9 cellular contexts compared by ENCODE assay signal in the genomic region with DNA sequence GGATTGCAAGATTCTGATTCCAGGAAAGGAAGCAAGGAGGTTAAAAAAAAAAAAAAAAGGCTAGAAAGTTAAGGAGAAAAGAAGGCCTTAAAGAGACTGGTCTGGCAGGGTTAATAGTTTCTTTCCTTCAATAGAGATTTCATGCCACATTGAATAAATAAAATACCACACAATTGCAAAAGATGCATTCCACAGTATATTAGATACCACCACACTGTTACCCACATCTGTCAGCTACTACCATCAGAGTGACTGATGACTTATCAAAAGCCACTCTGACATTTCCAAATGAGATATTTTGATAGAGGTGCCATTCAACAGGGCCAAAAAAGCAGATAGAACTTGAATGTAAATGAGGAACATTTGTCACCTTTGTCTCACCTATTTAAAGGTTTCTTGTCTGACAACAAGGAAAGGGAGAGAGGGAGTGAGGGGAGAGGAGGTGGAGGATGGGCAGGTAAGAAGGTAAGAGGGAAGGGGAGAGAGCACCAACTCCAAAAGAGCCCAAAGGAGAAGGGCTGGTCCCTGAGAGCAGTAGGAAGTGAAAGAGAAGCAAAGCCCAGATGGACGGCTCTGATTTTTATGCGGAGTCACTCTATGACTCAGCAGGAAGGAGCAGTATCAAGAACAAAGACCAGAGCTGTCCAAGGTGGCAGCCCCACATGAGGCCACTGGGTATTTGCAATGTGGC. TPM values are rescaled to one million over a fixed set of nuclear protein-coding genes. Genes with fewer than 3 reads are reported as not detected.
DNase-seq lines count a peak whose midpoint lies in the region; ATAC-seq and TF ChIP-seq lines count a peak whose summit lies in the region.
"Had no signal": no experiment of that assay in that cellular context is flagged by ENCODE, and none has a peak within 500 bp of the region (broad histone marks: within the 10 kb centered on the region; RNA-seq: fewer than 3 reads in every experiment).

No MANE protein-coding gene starts in this region.

- no peak for DNase-seq in activated T-cell treated with anti-CD3 and anti-CD28 coated beads, Interleukin-2, amount 50 U/mL, for 24 hours
- no peak for DNase-seq in activated T-cell treated with anti-CD3 and anti-CD28 coated beads, Interleukin-2, amount 50 U/mL, for 4 hours
- DNase-seq in KBM-7 = peak; percentile 41
- peak; percentile 3 for DNase-seq in activated T-helper 1 cell treated with anti-CD3 and anti-CD28 coated beads, Interleukin-12 subunit alpha, Interleukin-12 subunit beta, Interleukin-2, Interleukin-4 antibody, amounts not matched to agents 30 ng/mL and 10 ng/mL and 1 ng/mL, durations not matched to agents 14 hours and 24 hours and 36 hours (ENCODE audit: low spot score)
- DNase-seq in kidney glomerular epithelial cell (lab: John Stamatoyannopoulos, UW) = peak; percentile 74
- no peak for DNase-seq in activated CD4-positive, CD25-positive, alpha-beta regulatory T cell treated with anti-CD3 and anti-CD28 coated beads, Interleukin-2, amount 50 U/mL, for 72 hours
- DNase-seq in ascending aorta (ENCODE audit: low spot score in 2 of 2) = no peak

- H3K4me3 Mint-ChIP-seq in activated T-cell treated with anti-CD3 and anti-CD28 coated beads, Interleukin-2, amount 50 U/mL, for 24 hours = no peak overlapping the region
- H3K4me3 Mint-ChIP-seq in activated T-cell treated with anti-CD3 and anti-CD28 coated beads, Interleukin-2, amount 50 U/mL, for 4 hours = no peak overlapping the region
- H3K4me3 Mint-ChIP-seq in activated T-helper 1 cell treated with anti-CD3 and anti-CD28 coated beads, Interleukin-12 subunit alpha, Interleukin-12 subunit beta, Interleukin-2, Interleukin-4 antibody, amounts not matched to agents 30 ng/mL and 10 ng/mL and 1 ng/mL, durations not matched to agents 14 hours and 24 hours and 36 hours = no peak overlapping the region

- H3K4me3 ChIP-seq in ascending aorta = no peak overlapping the region
- H3K4me3 ChIP-seq: skin epidermis had no signal

- H3K9me3 ChIP-seq in ascending aorta = no peaks in the 10 kb centered on the region

- H3K27me3 ChIP-seq in ascending aorta = no peaks in the 10 kb centered on the region

- H3K27ac Mint-ChIP-seq in activated T-cell treated with anti-CD3 and anti-CD28 coated beads, Interleukin-2, amount 50 U/mL, for 24 hours = peak overlapping the region; percentile 1
- H3K27ac Mint-ChIP-seq in activated T-helper 1 cell treated with anti-CD3 and anti-CD28 coated beads, Interleukin-12 subunit alpha, Interleukin-12 subunit beta, Interleukin-2, Interleukin-4 antibody, amounts not matched to agents 30 ng/mL and 10 ng/mL and 1 ng/mL, durations not matched to agents 14 hours and 24 hours and 36 hours = no peak overlapping the region

- no peak for ATAC-seq in activated T-cell treated with anti-CD3 and anti-CD28 coated beads, Interleukin-2, amount 50 U/mL, for 4 hours
- no peak for ATAC-seq in HG02970 (IDR thresholded peaks at IDR 0.05; ENCODE audit: low FRiP score, unreplicated experiment)

- no peaks in the 10 kb centered on the region for H3K9me3 Mint-ChIP-seq in activated T-cell treated with anti-CD3 and anti-CD28 coated beads, Interleukin-2, amount 50 U/mL, for 24 hours
- H3K9me3 Mint-ChIP-seq in activated T-cell treated with anti-CD3 and anti-CD28 coated beads, Interleukin-2, amount 50 U/mL, for 4 hours = no peaks in the 10 kb centered on the region
- no peaks in the 10 kb centered on the region for H3K9me3 Mint-ChIP-seq in activated T-helper 1 cell treated with anti-CD3 and anti-CD28 coated beads, Interleukin-12 subunit alpha, Interleukin-12 subunit beta, Interleukin-2, Interleukin-4 antibody, amounts not matched to agents 30 ng/mL and 10 ng/mL and 1 ng/mL, durations not matched to agents 14 hours and 24 hours and 36 hours

- no peaks in the 10 kb centered on the region for H3K4me1 ChIP-seq in ascending aorta

- H3K27me3 Mint-ChIP-seq in activated T-cell treated with anti-CD3 and anti-CD28 coated beads, Interleukin-2, amount 50 U/mL, for 24 hours = peaks cover 5% of the 10 kb centered on the region
- H3K27me3 Mint-ChIP-seq in activated T-cell treated with anti-CD3 and anti-CD28 coated beads, Interleukin-2, amount 50 U/mL, for 4 hours (ENCODE audit: low read depth) = peaks cover 12% of the 10 kb centered on the region
- H3K27me3 Mint-ChIP-seq in activated T-helper 1 cell treated with anti-CD3 and anti-CD28 coated beads, Interleukin-12 subunit alpha, Interleukin-12 subunit beta, Interleukin-2, Interleukin-4 antibody, amounts not matched to agents 30 ng/mL and 10 ng/mL and 1 ng/mL, durations not matched to agents 14 hours and 24 hours and 36 hours (ENCODE audit: insufficient read depth) = peaks cover 16% of the 10 kb centered on the region

- no peak for TF ChIP-seq CTCF in ascending aorta (IDR thresholded peaks at IDR 0.05)

- in situ Hi-C loops in KBM-7 (cut with MboI; ENCODE audit: low pct_unique_long_range_greater_than_20kb, low sequenced_read_pairs) = no loop called here

- peaks cover 3% of the 10 kb centered on the region for H3K4me1 Mint-ChIP-seq in activated T-cell treated with anti-CD3 and anti-CD28 coated beads, Interleukin-2, amount 50 U/mL, for 24 hours (ENCODE audit: low read depth)
- H3K4me1 Mint-ChIP-seq in activated T-cell treated with anti-CD3 and anti-CD28 coated beads, Interleukin-2, amount 50 U/mL, for 4 hours (ENCODE audit: low read depth) = no peaks in the 10 kb centered on the region
- H3K4me1 Mint-ChIP-seq in activated T-helper 1 cell treated with anti-CD3 and anti-CD28 coated beads, Interleukin-12 subunit alpha, Interleukin-12 subunit beta, Interleukin-2, Interleukin-4 antibody, amounts not matched to agents 30 ng/mL and 10 ng/mL and 1 ng/mL, durations not matched to agents 14 hours and 24 hours and 36 hours (ENCODE audit: low read depth) = peaks cover 7% of the 10 kb centered on the region

- H3K36me3 Mint-ChIP-seq in activated T-cell treated with anti-CD3 and anti-CD28 coated beads, Interleukin-2, amount 50 U/mL, for 24 hours (ENCODE audit: low read depth) = no peaks in the 10 kb centered on the region
- H3K36me3 Mint-ChIP-seq in activated T-cell treated with anti-CD3 and anti-CD28 coated beads, Interleukin-2, amount 50 U/mL, for 4 hours (ENCODE audit: insufficient read depth) = no peaks in the 10 kb centered on the region
- H3K36me3 Mint-ChIP-seq in activated T-helper 1 cell treated with anti-CD3 and anti-CD28 coated beads, Interleukin-12 subunit alpha, Interleukin-12 subunit beta, Interleukin-2, Interleukin-4 antibody, amounts not matched to agents 30 ng/mL and 10 ng/mL and 1 ng/mL, durations not matched to agents 14 hours and 24 hours and 36 hours (ENCODE audit: low read depth) = no peaks in the 10 kb centered on the region

- intact Hi-C loops in activated T-helper 1 cell treated with anti-CD3 and anti-CD28 coated beads, Interleukin-12 subunit alpha, Interleukin-12 subunit beta, Interleukin-2, Interleukin-4 antibody, amounts not matched to agents 30 ng/mL and 10 ng/mL and 1 ng/mL, durations not matched to agents 14 hours and 24 hours and 36 hours (cut with micrococcal nuclease) = no loop called here
- intact Hi-C loops in ascending aorta (cut with DNase I) = no loop called here

- H3K36me3 ChIP-seq in ascending aorta = no peaks in the 10 kb centered on the region

- H3K27ac ChIP-seq in ascending aorta = no peak overlapping the region
- H3K27ac ChIP-seq: skin epidermis had no signal

RNA-seq across cellular contexts. Expression of a gene that starts 38.3 kb away (rescaled TPM):
- not detected for total RNA-seq in activated T-cell treated with anti-CD3 and anti-CD28 coated beads, Interleukin-2, amount 50 U/mL, for 4 hours
- not detected in 2 replicates for total RNA-seq in activated T-helper 1 cell treated with anti-CD3 and anti-CD28 coated beads, Interleukin-12 subunit alpha, Interleukin-12 subunit beta, Interleukin-2, Interleukin-4 antibody, amounts not matched to agents 30 ng/mL and 10 ng/mL and 1 ng/mL, durations not matched to agents 14 hours and 24 hours and 36 hours
- 6.5 TPM for total RNA-seq in ascending aorta

Comparison
In these comparisons a context has a peak if more than half of its experiments do, and no peak if none do; other contexts are left out.
1. DNase-seq: peak in KBM-7 (single experiment), activated T-helper 1 cell treated with anti-CD3 and anti-CD28 coated beads, Interleukin-12 subunit alpha, Interleukin-12 subunit beta, Interleukin-2, Interleukin-4 antibody, amounts not matched to agents 30 ng/mL and 10 ng/mL and 1 ng/mL, durations not matched to agents 14 hours and 24 hours and 36 hours (single experiment) and kidney glomerular epithelial cell (single experiment); none in activated T-cell treated with anti-CD3 and anti-CD28 coated beads, Interleukin-2, amount 50 U/mL, for 24 hours (single experiment), activated T-cell treated with anti-CD3 and anti-CD28 coated beads, Interleukin-2, amount 50 U/mL, for 4 hours (single experiment), activated CD4-positive, CD25-positive, alpha-beta regulatory T cell treated with anti-CD3 and anti-CD28 coated beads, Interleukin-2, amount 50 U/mL, for 72 hours (single experiment) and ascending aorta (0 of 2).